16 cellular contexts compared by ENCODE assay signal in the genomic region with DNA sequence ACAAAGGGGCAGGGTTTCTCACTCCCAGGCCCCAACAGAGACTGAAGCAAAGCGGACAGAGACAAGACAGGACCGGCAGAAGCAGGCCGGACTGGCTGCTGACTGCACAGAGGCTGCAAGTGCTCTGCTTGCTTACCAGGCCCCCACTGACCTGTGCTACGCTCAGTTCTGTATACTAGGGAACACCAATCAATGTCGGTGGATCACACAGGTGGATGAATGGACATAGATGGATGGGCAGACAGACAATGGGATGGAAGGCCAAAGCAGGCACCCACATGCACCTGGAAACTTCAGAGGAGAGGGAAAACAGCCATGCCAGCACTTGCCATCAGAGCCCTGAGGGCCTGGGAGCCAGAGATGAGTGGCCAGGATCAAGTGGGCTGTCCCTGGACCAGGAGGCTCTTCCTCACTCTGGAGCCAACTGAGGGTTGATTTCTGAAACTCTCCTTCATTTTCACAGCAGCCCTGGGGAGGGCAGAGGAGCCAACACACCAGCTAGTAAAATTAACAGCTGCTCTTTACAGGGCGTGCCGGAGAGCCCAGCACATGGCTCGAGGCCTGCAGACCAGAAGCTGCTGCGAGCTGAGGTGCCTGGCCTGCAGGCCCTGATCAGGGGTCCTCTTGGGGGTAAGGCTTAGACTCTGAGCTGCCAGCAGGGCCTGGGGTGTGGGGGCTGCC.
DNase-seq lines count a peak whose midpoint lies in the region; ATAC-seq and TF ChIP-seq lines count a peak whose summit lies in the region.
"Had no signal": no experiment of that assay in that cellular context is flagged by ENCODE, and none has a peak within 500 bp of the region (broad histone marks: within the 10 kb centered on the region; RNA-seq: fewer than 3 reads in every experiment).

No MANE protein-coding gene starts in this region.

- H3K27ac ChIP-seq in esophagus (ENCODE audit: low read depth in 2 of 2, low read length in 1 of 2) (peak overlapping the region; percentile 35 to 40), rectal smooth muscle tissue (ENCODE audit: low read depth, low read length) (peak overlapping the region; percentile 56), ovary (no peak overlapping the region)
- H3K27ac ChIP-seq: body of pancreas, parathyroid adenoma, suprapubic skin had no signal

- POLR2A ChIA-PET in GM10248 (lab: Yijun Ruan, JAX), result no interaction called here

- H3K9me3 ChIP-seq in esophagus (ENCODE audit: control insufficient read depth in 2 of 2, insufficient read depth in 1 of 2, low read depth in 1 of 2, low read length in 1 of 2) (no peaks in the 10 kb centered on the region), ovary (no peaks in the 10 kb centered on the region)
- H3K9me3 ChIP-seq: body of pancreas, suprapubic skin had no signal

- no peak for TF ChIP-seq POLR2A in ovary (IDR thresholded peaks at IDR 0.05)

- peaks cover 2 to 21% of the 10 kb centered on the region in 2 donors for H3K4me1 ChIP-seq in esophagus (ENCODE audit: control insufficient read depth in 2 of 2, insufficient read depth in 2 of 2, low read length in 1 of 2)
- peaks cover 38% of the 10 kb centered on the region for H3K4me1 ChIP-seq in rectal smooth muscle tissue (ENCODE audit: control insufficient read depth, insufficient read depth, low read length)
- peaks cover 12% of the 10 kb centered on the region for H3K4me1 ChIP-seq in ovary (ENCODE audit: insufficient read depth)
- H3K4me1 ChIP-seq: parathyroid adenoma had no signal

- 47 to 70% methylated on average over 9 of the region's 9 CpGs for WGBS in esophagus, 2 donors
- WGBS in ovary, 3 donors, result 88 to 93% (median 88%) methylated on average over 9 of the region's 9 CpGs

- no peak overlapping the region for H3K4me3 ChIP-seq in esophagus (ENCODE audit: low read depth in 1 of 2, low read length in 2 of 2)
- no peak overlapping the region for H3K4me3 ChIP-seq in rectal smooth muscle tissue (ENCODE audit: low read length)
- H3K4me3 ChIP-seq in ovary, result no peak overlapping the region
- H3K4me3 ChIP-seq: body of pancreas, suprapubic skin had no signal

- TF ChIP-seq CTCF in ovary (IDR thresholded peaks at IDR 0.05), result no peak
- no peak for TF ChIP-seq CTCF in GM10248 (IDR thresholded peaks at IDR 0.05; ENCODE audit: control extremely low read depth, extremely low read depth, low read depth, missing control alignments)

- H3K9ac ChIP-seq in rectal smooth muscle tissue (ENCODE audit: low read length), result no peak overlapping the region
- H3K9ac ChIP-seq: parathyroid adenoma had no signal

- no peaks in the 10 kb centered on the region for H3K36me3 ChIP-seq in esophagus (ENCODE audit: control insufficient read depth in 2 of 2, insufficient read depth in 2 of 2, low read length in 1 of 2)
- no peaks in the 10 kb centered on the region for H3K36me3 ChIP-seq in rectal smooth muscle tissue (ENCODE audit: control insufficient read depth, insufficient read depth, low read length)
- H3K36me3 ChIP-seq in ovary, result no peaks in the 10 kb centered on the region
- H3K36me3 ChIP-seq: suprapubic skin had no signal

- DNase-seq in COLO668 (lab: John Stamatoyannopoulos, UW; ENCODE audit: unreplicated experiment) (peak; percentile 71), NCI-H69 (lab: John Stamatoyannopoulos, UW) (peak; percentile 33), ovary (no peak), GM10248 (ENCODE audit: extremely low spot score) (no peak)
- DNase-seq: activated gamma-delta T cell treated with Interleukin-2 at 50 U/mL for 16 hours; body of pancreas; CD4-positive, alpha-beta memory T cell; foreskin melanocyte; immature natural killer cell; NCI-H2107 had no signal

- intact Hi-C loops in ovary (cut with DNase I), result loop anchor here (5.0 to 10.0 kb wide), 5 partner anchors 219 to 251 kb away; partner anchors contain the start of gene KCNMA1 (in 2 of the 4)

- CTCF ChIA-PET in GM10248 (lab: Yijun Ruan, JAX), result interaction anchor here (1.3 to 4.5 kb wide), 10 partner anchors 12 to 318 kb away, joined by 4 to 22 read pairs (median 8); no protein-coding TSS in a partner anchor

- TF ChIP-seq EP300 in ovary (IDR thresholded peaks at IDR 0.05), result no peak

- no peaks in the 10 kb centered on the region for H3K27me3 ChIP-seq in esophagus (ENCODE audit: control insufficient read depth in 1 of 2, insufficient read depth in 2 of 2, low read length in 2 of 2)
- no peaks in the 10 kb centered on the region for H3K27me3 ChIP-seq in rectal smooth muscle tissue (ENCODE audit: control insufficient read depth, insufficient read depth, low read length)
- H3K27me3 ChIP-seq in ovary, result no peaks in the 10 kb centered on the region
- H3K27me3 ChIP-seq: body of pancreas had no signal

- no peak for ATAC-seq in GM18511 (IDR thresholded peaks at IDR 0.05; ENCODE audit: unreplicated experiment)
- ATAC-seq: body of pancreas, WTC11 had no signal

Comparison
In these comparisons a context has a peak if more than half of its experiments do, and no peak if none do; other contexts are left out.
1. DNase-seq: peak in COLO668 (single experiment) and NCI-H69 (single experiment); none in ovary (0 of 5) and GM10248 (single experiment).
2. H3K27ac ChIP-seq: peak in esophagus (2 of 2) and rectal smooth muscle tissue (single experiment); none in ovary (0 of 2).